In the genomic region with DNA sequence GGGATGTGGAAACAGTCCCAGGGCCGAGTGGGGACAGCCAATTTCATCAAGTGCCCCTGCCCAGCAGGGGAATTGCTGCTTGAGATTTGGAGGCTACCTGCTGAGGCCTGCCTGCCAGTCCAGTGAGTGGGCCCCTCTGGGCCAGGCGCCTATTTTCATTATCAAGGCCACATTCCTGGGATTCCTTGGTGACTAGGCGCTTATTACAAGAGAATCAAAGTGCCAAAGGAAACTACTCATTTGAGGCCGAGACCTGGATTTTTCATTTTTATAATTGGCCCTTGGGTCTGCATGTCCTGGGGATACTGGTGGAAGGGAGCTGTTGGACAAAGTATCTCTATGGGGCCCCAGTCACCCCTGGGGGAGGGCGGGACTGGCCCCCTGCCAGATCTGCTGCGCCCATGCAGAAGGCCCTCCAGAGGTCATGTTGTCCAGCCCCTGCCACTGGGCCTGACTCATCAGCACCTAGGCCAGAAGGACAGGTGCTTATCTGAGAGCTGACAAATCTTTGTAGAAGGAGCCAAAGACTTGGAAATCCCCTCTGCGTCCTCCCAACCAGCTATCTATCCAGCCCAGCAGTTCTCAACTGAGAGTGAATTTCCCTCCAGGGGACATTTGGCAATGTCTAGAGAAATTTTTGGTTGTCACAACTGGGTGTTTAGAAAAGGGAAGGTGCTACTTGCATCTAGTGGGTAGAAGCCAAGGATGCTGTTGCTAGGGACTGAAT, we compare ENCODE assay signal across 1 cellular context.
TF ChIP-seq lines count a peak whose summit lies in the region.

No MANE protein-coding gene starts in this region.

TF ChIP-seq in GM12878, 131 proteins besides CTCF, POLR2A, EP300 and RAD21 (continued from another document):
- TF ChIP-seq, protein P1, sequence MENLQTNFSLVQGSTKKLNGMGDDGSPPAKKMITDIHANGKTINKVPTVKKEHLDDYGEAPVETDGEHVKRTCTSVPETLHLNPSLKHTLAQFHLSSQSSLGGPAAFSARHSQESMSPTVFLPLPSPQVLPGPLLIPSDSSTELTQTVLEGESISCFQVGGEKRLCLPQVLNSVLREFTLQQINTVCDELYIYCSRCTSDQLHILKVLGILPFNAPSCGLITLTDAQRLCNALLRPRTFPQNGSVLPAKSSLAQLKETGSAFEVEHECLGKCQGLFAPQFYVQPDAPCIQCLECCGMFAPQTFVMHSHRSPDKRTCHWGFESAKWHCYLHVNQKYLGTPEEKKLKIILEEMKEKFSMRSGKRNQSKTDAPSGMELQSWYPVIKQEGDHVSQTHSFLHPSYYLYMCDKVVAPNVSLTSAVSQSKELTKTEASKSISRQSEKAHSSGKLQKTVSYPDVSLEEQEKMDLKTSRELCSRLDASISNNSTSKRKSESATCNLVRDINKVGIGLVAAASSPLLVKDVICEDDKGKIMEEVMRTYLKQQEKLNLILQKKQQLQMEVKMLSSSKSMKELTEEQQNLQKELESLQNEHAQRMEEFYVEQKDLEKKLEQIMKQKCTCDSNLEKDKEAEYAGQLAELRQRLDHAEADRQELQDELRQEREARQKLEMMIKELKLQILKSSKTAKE (IDR thresholded peaks at IDR 0.05; ENCODE audit: low read depth, poor library complexity, severe bottlenecking) = no peak
TF ChIP-seq in GM12878: peak in this region for 1.
